In the genomic region with DNA sequence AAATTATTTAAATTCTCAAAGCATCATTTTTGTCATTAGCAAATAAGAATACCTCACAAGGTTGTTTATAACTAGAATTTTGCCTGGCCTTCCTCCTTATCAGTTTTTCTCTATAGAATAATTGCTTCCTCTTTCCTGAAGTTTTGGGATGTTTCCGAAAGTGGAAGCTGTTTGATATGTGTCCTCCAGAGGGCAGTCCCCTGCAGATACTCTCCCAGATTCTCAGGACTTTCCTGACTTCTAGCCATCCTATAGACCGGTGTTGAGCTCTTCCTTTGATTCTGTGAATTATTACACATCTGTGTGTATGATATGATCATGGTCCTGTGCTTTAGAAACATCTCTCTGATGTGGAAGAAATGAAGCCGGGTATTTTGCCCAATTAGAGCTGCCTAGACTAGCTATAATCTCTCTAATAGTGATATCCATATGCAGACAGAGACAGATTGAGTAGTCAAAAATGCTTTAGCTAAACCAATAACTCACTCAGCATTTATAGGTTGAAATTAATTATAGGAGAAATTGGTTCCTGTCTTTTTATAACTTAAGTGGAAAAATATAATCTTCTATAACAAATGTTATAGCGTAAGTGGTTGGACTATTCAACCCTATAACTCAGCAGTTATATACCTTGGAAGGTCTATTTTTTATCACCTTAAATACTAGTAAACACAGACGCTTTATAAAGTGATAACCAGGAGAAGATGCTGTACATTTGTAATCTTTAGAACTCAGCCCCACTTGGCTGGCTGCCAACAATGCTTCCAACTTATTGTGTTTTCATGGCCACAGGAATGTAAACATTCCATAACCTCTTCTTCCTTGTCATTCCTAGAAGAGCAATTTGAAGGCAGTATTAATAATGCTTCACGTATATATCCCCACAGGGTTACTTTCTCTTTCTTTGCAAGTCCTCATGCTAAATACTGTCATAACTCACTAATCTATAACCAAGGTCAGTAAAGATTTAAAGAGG, we compare ENCODE assay signal across 9 cellular contexts.
DNase-seq lines count a peak whose midpoint lies in the region; ATAC-seq and TF ChIP-seq lines count a peak whose summit lies in the region.
"Had no signal": no experiment of that assay in that cellular context is flagged by ENCODE, and none has a peak within 500 bp of the region (broad histone marks: within the 10 kb centered on the region; RNA-seq: fewer than 3 reads in every experiment).

No MANE protein-coding gene starts in this region.

- H3K27me3 Mint-ChIP-seq in osteocyte (ENCODE audit: unreplicated experiment) = peaks cover 22% of the 10 kb centered on the region

- H3K36me3 Mint-ChIP-seq in osteocyte (ENCODE audit: unreplicated experiment) = no peaks in the 10 kb centered on the region
- H3K36me3 Mint-ChIP-seq: IgD-negative memory B cell had no signal

- peaks cover 9% of the 10 kb centered on the region for H3K4me1 Mint-ChIP-seq in osteocyte (ENCODE audit: unreplicated experiment)
- H3K4me1 Mint-ChIP-seq: IgD-negative memory B cell had no signal

- no peaks in the 10 kb centered on the region for H3K27me3 ChIP-seq in GM06990 (replicated peaks; ENCODE audit: control insufficient read depth, insufficient read depth, low read length)

- DNase-seq in GM06990 (ENCODE audit: extremely low read depth, insufficient read length) = no peak
- DNase-seq in NCI-H69 (lab: John Stamatoyannopoulos, UW) = peak; percentile 18
- peak; percentile 68 for DNase-seq in dermis blood vessel endothelial cell
- DNase-seq in osteocyte (ENCODE audit: extremely low spot score, unreplicated experiment) = no peak
- DNase-seq in globus pallidus (ENCODE audit: low spot score) = no peak
- no peak for DNase-seq in DMS79 treated with DMSO at 0.1 percent for 48 hours (lab: John Stamatoyannopoulos, UW)

- no peak overlapping the region for H3K27ac Mint-ChIP-seq in osteocyte (ENCODE audit: unreplicated experiment)
- H3K27ac Mint-ChIP-seq: IgD-negative memory B cell had no signal

- no peak overlapping the region for H3K4me3 ChIP-seq in GM06990 (replicated peaks; ENCODE audit: low read depth, low read length)

- no peaks in the 10 kb centered on the region for H3K36me3 ChIP-seq in GM06990 (ENCODE audit: control insufficient read depth, insufficient read depth, low read length)

- H3K9me3 Mint-ChIP-seq in osteocyte (ENCODE audit: unreplicated experiment) = no peaks in the 10 kb centered on the region

- no peak overlapping the region for H3K4me3 Mint-ChIP-seq in osteocyte (ENCODE audit: unreplicated experiment)
- H3K4me3 Mint-ChIP-seq: IgD-negative memory B cell had no signal

- TF ChIP-seq CTCF in GM06990 (IDR thresholded peaks at IDR 0.05; ENCODE audit: insufficient read depth, low read length, poor library complexity, severe bottlenecking) = peak; percentile 18
- peak; percentile 64 for TF ChIP-seq CTCF in osteocyte (IDR thresholded peaks at IDR 0.05)

- no peak for ATAC-seq in GM19328 (IDR thresholded peaks at IDR 0.05; ENCODE audit: unreplicated experiment)
- no peak for ATAC-seq in GM18909 (IDR thresholded peaks at IDR 0.05; ENCODE audit: poor library complexity, unreplicated experiment)

Comparison
In these comparisons a context has a peak if more than half of its experiments do, and no peak if none do; other contexts are left out.
1. DNase-seq: peak in NCI-H69 (single experiment) and dermis blood vessel endothelial cell (single experiment); none in GM06990 (single experiment), osteocyte (single experiment), globus pallidus (single experiment) and DMS79 treated with DMSO at 0.1 percent for 48 hours (single experiment).